27 cellular contexts compared by ENCODE assay signal in the genomic region with DNA sequence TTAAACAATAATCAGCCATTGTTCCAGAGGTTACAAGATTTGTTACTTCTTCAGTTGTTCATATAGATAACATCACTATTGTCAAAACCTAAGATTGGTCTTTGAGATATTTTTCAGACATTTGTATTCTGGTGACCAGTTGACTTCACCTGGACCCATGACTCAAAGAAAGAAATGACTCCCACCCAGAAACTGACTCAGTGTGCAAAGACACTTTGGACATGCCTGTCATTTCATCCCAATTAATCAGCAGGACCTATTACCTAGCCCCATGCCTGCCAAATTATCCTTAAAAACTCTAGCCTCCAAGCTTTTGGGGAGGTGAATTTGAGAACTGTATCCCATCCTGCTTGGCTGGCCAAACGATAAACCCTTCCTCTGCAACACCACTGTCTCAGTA. TPM values are rescaled to one million over a fixed set of nuclear protein-coding genes. Genes with fewer than 3 reads are reported as not detected.
"Had no signal": no experiment of that assay in that cellular context is flagged by ENCODE, and none has a peak within 500 bp of the region (broad histone marks: within the 10 kb centered on the region; RNA-seq: fewer than 3 reads in every experiment).

No MANE protein-coding gene starts in this region.

- H3K9me3 ChIP-seq: ascending aorta, esophagus squamous epithelium had no signal

- H3K36me3 ChIP-seq: ascending aorta, esophagus squamous epithelium, WERI-Rb-1 had no signal

- H3K27ac ChIP-seq: ascending aorta, epithelial cell of prostate, esophagus squamous epithelium, WERI-Rb-1 had no signal

- H3K27me3 ChIP-seq: ascending aorta, esophagus squamous epithelium had no signal

- FAIRE-seq: colon, frontal cortex had no signal

- DNase-seq: activated B cell treated with CpG ODN at 0.5 μM for 24 hours; activated CD4-positive, alpha-beta memory T cell treated with anti-CD3 and anti-CD28 coated beads, Interleukin-2, amount 10 ng/mL, durations not matched to agents 7 days and 5 days; activated CD4-positive, alpha-beta T cell treated with anti-CD3 and anti-CD28 coated beads for 36 hours; activated CD4-positive, alpha-beta T cell treated with anti-CD3 and anti-CD28 coated beads, Interleukin-2, amount 10 ng/mL, durations not matched to agents 24 days and 14 days; activated CD4-positive, alpha-beta T cell treated with anti-CD3 and anti-CD28 coated beads, Interleukin-2, amount 50 U/mL, for 4 hours; activated CD8-positive, alpha-beta memory T cell treated with anti-CD3 and anti-CD28 coated beads, Interleukin-2, amount 50 U/mL, for 48 hours; activated effector memory CD4-positive, alpha-beta T cell treated with Interleukin-2 at 50 U/mL for 16 hours; activated gamma-delta T cell treated with Interleukin-2 at 50 U/mL for 16 hours; activated naive CD4-positive, alpha-beta T cell treated with anti-CD3 and anti-CD28 coated beads, Interleukin-2, amount 50 U/mL, for 16 hours; activated naive CD4-positive, alpha-beta T cell treated with Interleukin-2 at 50 U/mL for 16 hours; activated T-cell treated with anti-CD3 and anti-CD28 coated beads, Interleukin-2, amount 50 U/mL, for 4 hours; caudate nucleus; cortex of kidney; dermis blood vessel endothelial cell; effector CD4-positive, alpha-beta T cell; effector memory CD8-positive, alpha-beta T cell; esophagus squamous epithelium; foreskin fibroblast; head of caudate nucleus; T-helper 1 cell; T-helper 17 cell; T1000; WERI-Rb-1 had no signal

- H3K4me3 ChIP-seq: ascending aorta, esophagus squamous epithelium had no signal

- H3K4me1 ChIP-seq: ascending aorta, esophagus squamous epithelium had no signal

RNA-seq across cellular contexts. Expression of gene TSPAN11, which starts 27.7 kb away (rescaled TPM):
- total RNA-seq: activated B cell treated with CpG ODN at 0.5 μM for 24 hours; activated CD4-positive, alpha-beta memory T cell treated with anti-CD3 and anti-CD28 coated beads, Interleukin-2, amount 10 ng/mL, durations not matched to agents 7 days and 5 days; activated CD4-positive, alpha-beta T cell treated with anti-CD3 and anti-CD28 coated beads for 36 hours; activated CD4-positive, alpha-beta T cell treated with anti-CD3 and anti-CD28 coated beads, Interleukin-2, amount 10 ng/mL, durations not matched to agents 24 days and 14 days; activated T-cell treated with anti-CD3 and anti-CD28 coated beads, Interleukin-2, amount 50 U/mL, for 4 hours; T-helper 17 cell had no signal
